Comparison of ENCODE assay signal across 1 cellular context in genomic region chr11:47869548-47870393, GRCh38.
TF ChIP-seq lines count a peak whose summit lies in the region.

No MANE protein-coding gene starts in this region.

TF ChIP-seq in endothelial cell of umbilical vein, 7 proteins besides CTCF, POLR2A, EP300 and RAD21:
- TF ChIP-seq FOS (IDR thresholded peaks at IDR 0.05; ENCODE audit: borderline replicate concordance, insufficient read depth, low read length): no peak
- TF ChIP-seq JUN (IDR thresholded peaks at IDR 0.05; ENCODE audit: borderline replicate concordance, insufficient read depth, insufficient read length, low read depth): peak; percentile 17
